In genomic region chr11:94545641-94546470, GRCh38 we compare ENCODE assay signal across 7 cellular contexts. TPM values are rescaled to one million over a fixed set of nuclear protein-coding genes. Genes with fewer than 3 reads are reported as not detected.
DNase-seq lines count a peak whose midpoint lies in the region; ATAC-seq and TF ChIP-seq lines count a peak whose summit lies in the region.
"Had no signal": no experiment of that assay in that cellular context is flagged by ENCODE, and none has a peak within 500 bp of the region (broad histone marks: within the 10 kb centered on the region; RNA-seq: fewer than 3 reads in every experiment).

No MANE protein-coding gene starts in this region.

- H3K4me3 ChIP-seq in mammary epithelial cell (replicated peaks in 1 of 3; ENCODE audit: insufficient read depth in 1 of 3, low read depth in 2 of 3, low read length in 3 of 3) (no peak overlapping the region), psoas muscle (peak overlapping the region; percentile 82)

- peak overlapping the region; percentile 20 for H3K4me2 ChIP-seq in mammary epithelial cell (ENCODE audit: insufficient read depth, low read depth, low read length)

- CTCF ChIA-PET in mammary epithelial cell (lab: Charles Lee; ENCODE audit: low non-redundant PET): no interaction called here

- H3K9ac ChIP-seq in mammary epithelial cell (ENCODE audit: insufficient read depth, low read length): no peak overlapping the region

- H3K9me3 ChIP-seq in mammary epithelial cell (replicated peaks; ENCODE audit: insufficient read depth, low read length): no peaks in the 10 kb centered on the region
- no peaks in the 10 kb centered on the region for H3K9me3 ChIP-seq in psoas muscle

- TF ChIP-seq CTCF in mammary epithelial cell (conservative IDR thresholded peaks at IDR 0.05 in 1 of 2, IDR thresholded peaks at IDR 0.05 in 1 of 2; ENCODE audit: extremely low read depth in 1 of 2, insufficient read depth in 1 of 2, low read depth in 1 of 2, low read length in 2 of 2) (no peak), psoas muscle (IDR thresholded peaks at IDR 0.05) (no peak)

- peaks cover 12 to 23% (median 18%) of the 10 kb centered on the region in 3 donors for H3K4me1 Mint-ChIP-seq in IgD-negative memory B cell

- H3K4me3 Mint-ChIP-seq in IgD-negative memory B cell: peak overlapping the region; percentile 42 to 91 (median 77)

- H3K9me3 Mint-ChIP-seq in IgD-negative memory B cell: no peaks in the 10 kb centered on the region

- peaks cover 5% of the 10 kb centered on the region for H3K79me2 ChIP-seq in mammary epithelial cell (ENCODE audit: insufficient read depth, low read length)

- peak overlapping the region in 1 of 3 donors; percentile 62 for H3K27ac Mint-ChIP-seq in IgD-negative memory B cell

- no peaks in the 10 kb centered on the region for H3K27me3 Mint-ChIP-seq in IgD-negative memory B cell

- peaks cover 16% of the 10 kb centered on the region for H3K4me1 ChIP-seq in mammary epithelial cell (ENCODE audit: insufficient read depth, low read length)
- peaks cover 16% of the 10 kb centered on the region for H3K4me1 ChIP-seq in psoas muscle

- H4K20me1 ChIP-seq in mammary epithelial cell (ENCODE audit: insufficient read depth, low read length): no peaks in the 10 kb centered on the region

- peaks cover 3% of the 10 kb centered on the region for H3K36me3 Mint-ChIP-seq in IgD-negative memory B cell

- no peak overlapping the region for H2AFZ ChIP-seq in mammary epithelial cell (ENCODE audit: low read depth, low read length)

- WGBS in mammary epithelial cell (ENCODE audit: low coverage, missing lambda C conversion rate): 94% methylated on average over 17 of the region's 19 CpGs
- 85 to 90% (median 90%) methylated on average over 19 of the region's 19 CpGs for WGBS in psoas muscle, 3 donors

- in situ Hi-C loops in mammary epithelial cell (cut with MboI; ENCODE audit: low sequenced_read_pairs in 2 of 2): no loop called here

- no peak overlapping the region for H3K27ac ChIP-seq in mammary epithelial cell (ENCODE audit: insufficient read depth, low read depth, low read length)
- no peak overlapping the region for H3K27ac ChIP-seq in psoas muscle

- dilution Hi-C loops in mammary epithelial cell (cut with HindIII; ENCODE audit: low sequenced_read_pairs): no loop called here

- H3K27me3 ChIP-seq in mammary epithelial cell (ENCODE audit: insufficient read depth, low read length) (no peaks in the 10 kb centered on the region), psoas muscle (ENCODE audit: insufficient read depth in 3 of 3, low read length in 2 of 3) (no peaks in the 10 kb centered on the region)

- H3K36me3 ChIP-seq in mammary epithelial cell (ENCODE audit: insufficient read depth, low read length) (no peaks in the 10 kb centered on the region), psoas muscle (ENCODE audit: insufficient read depth in 1 of 2, low read depth in 1 of 2) (no peaks in the 10 kb centered on the region)

- DNase-seq in mammary epithelial cell (no peak), psoas muscle (no peak), nucleus accumbens (lab: John Stamatoyannopoulos, UW) (no peak), NCI-H2196 (lab: John Stamatoyannopoulos, UW; ENCODE audit: unreplicated experiment) (no peak)

- intact Hi-C loops in mammary epithelial cell (cut with micrococcal nuclease): no loop called here
- intact Hi-C loops in psoas muscle (cut with DNase I): no loop called here

- BruUV-seq in mammary epithelial cell (replicated peaks; lab: Mats Ljungman, UMichigan): no TSS peak

- ATAC-seq in psoas muscle (no peak), GM19395 (IDR thresholded peaks at IDR 0.05; ENCODE audit: unreplicated experiment) (no peak)

RNA-seq across cellular contexts. Expression of gene FUT4, which starts 2.1 kb away (rescaled TPM):
- polyA plus RNA-seq in IgD-negative memory B cell (0.61 TPM), mammary epithelial cell (0.56 TPM), psoas muscle (1 to 10 TPM in 2 of 3 donors, under 1 TPM in 1; 0.37 to 1.9 (median 1.1) TPM)
- total RNA-seq in mammary epithelial cell (1 to 10 TPM in 1 of 2 donors, under 1 TPM in 1; 0.33 to 1.2 TPM), psoas muscle (1 to 10 TPM; 1.1 to 2.2 (median 1.4) TPM)
- polyA minus RNA-seq in mammary epithelial cell: 2.4 TPM

RNA-seq across cellular contexts. Expression of gene PIWIL4, which starts 21.3 kb away (rescaled TPM):
- polyA plus RNA-seq in IgD-negative memory B cell: 0.28 TPM
- total RNA-seq in mammary epithelial cell: under 1 TPM in 1 of 2 donors, not detected in 1; 0.33 TPM
- polyA plus RNA-seq in mammary epithelial cell: 0.17 TPM
- polyA minus RNA-seq in mammary epithelial cell: not detected
- 1 to 10 TPM in 2 of 4 donors, under 1 TPM in 2; 0.47 to 1.7 (median 0.95) TPM for total RNA-seq in psoas muscle
- under 1 TPM; 0.30 to 0.65 (median 0.47) TPM for polyA plus RNA-seq in psoas muscle

RNA-seq across cellular contexts. Expression of gene C11orf97, which starts 33.6 kb away (rescaled TPM):
- polyA plus RNA-seq in IgD-negative memory B cell: not detected
- not detected for total RNA-seq in mammary epithelial cell
- polyA plus RNA-seq in mammary epithelial cell: not detected
- polyA minus RNA-seq in mammary epithelial cell: not detected
- not detected for total RNA-seq in psoas muscle
- polyA plus RNA-seq in psoas muscle: under 1 TPM in 1 of 3 donors, not detected in 2; 0.06 TPM
- total RNA-seq: subcutaneous adipose tissue had no signal

RNA-seq across cellular contexts. Expression of gene ANKRD49, which starts 52.1 kb away (rescaled TPM):
- polyA plus RNA-seq in IgD-negative memory B cell: 32.8 TPM
- total RNA-seq in mammary epithelial cell: 10 to 100 TPM in 1 of 2 donors, 1 to 10 TPM in 1; 9.4 to 13.8 TPM
- polyA plus RNA-seq in mammary epithelial cell: 6.2 TPM
- polyA minus RNA-seq in mammary epithelial cell: 4.4 TPM
- 10 to 100 TPM in 1 of 4 donors, 1 to 10 TPM in 3; 5.4 to 13.7 (median 5.7) TPM for total RNA-seq in psoas muscle
- polyA plus RNA-seq in psoas muscle: 10 to 100 TPM in 2 of 3 donors, 1 to 10 TPM in 1; 9.7 to 37.9 (median 12.3) TPM

RNA-seq across cellular contexts. Expression of gene MRE11, which starts 52.2 kb away (rescaled TPM):
- polyA plus RNA-seq in IgD-negative memory B cell: 15.5 TPM
- 10 to 100 TPM; 10.3 to 19.5 TPM for total RNA-seq in mammary epithelial cell
- polyA plus RNA-seq in mammary epithelial cell: 5.8 TPM
- polyA minus RNA-seq in mammary epithelial cell: 4.8 TPM
- 1 to 10 TPM; 6.4 to 8.3 (median 8.1) TPM for total RNA-seq in psoas muscle
- 1 to 10 TPM; 1.9 to 9.0 (median 3.0) TPM for polyA plus RNA-seq in psoas muscle
